ENCODE assay signal across 23 cellular contexts in the genomic region with DNA sequence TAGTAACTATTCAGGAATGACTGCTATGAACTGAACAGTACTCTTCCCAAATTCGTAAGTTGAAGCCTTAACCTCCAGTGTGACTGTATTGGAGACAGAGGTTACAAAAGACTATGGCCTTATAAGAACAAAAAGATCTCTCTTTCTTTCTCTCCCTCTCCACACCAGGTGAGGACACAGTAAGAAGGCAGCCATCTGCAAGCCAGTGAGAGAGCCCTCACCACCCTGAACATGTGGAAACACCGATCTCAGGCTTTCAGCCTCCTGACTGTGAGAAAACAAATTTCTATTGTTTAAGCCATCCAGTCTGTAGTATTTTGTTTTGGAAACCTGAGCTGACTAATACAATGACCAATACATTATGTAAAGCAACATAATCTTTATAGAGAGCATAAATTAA.
DNase-seq lines count a peak whose midpoint lies in the region; ATAC-seq, FAIRE-seq and TF ChIP-seq lines count a peak whose summit lies in the region.
"Had no signal": no experiment of that assay in that cellular context is flagged by ENCODE, and none has a peak within 500 bp of the region (broad histone marks: within the 10 kb centered on the region; RNA-seq: fewer than 3 reads in every experiment).

No MANE protein-coding gene starts in this region.

- no CpG with 5 or more reads among the region's 2 CpGs for WGBS in IMR-90 (ENCODE audit: extremely low coverage in 2 of 2, insufficient read length in 1 of 2), 2 experiments
- 80 to 100% methylated on average over 2 of the region's 2 CpGs for WGBS in testis, 2 donors

- H3K9me3 Mint-ChIP-seq in astrocyte (ENCODE audit: unreplicated experiment) (no peaks in the 10 kb centered on the region), neural progenitor cell (no peaks in the 10 kb centered on the region)

- no peaks in the 10 kb centered on the region for H3K4me1 ChIP-seq in IMR-90 (ENCODE audit: control insufficient read depth, insufficient read depth, low read length)
- no peaks in the 10 kb centered on the region for H3K4me1 ChIP-seq in astrocyte (ENCODE audit: insufficient read depth, low read length)
- H3K4me1 ChIP-seq in neural progenitor cell: no peaks in the 10 kb centered on the region
- H3K4me1 ChIP-seq in testis: no peaks in the 10 kb centered on the region

- TF ChIP-seq CTCF in IMR-90 (conservative IDR thresholded peaks at IDR 0.05; ENCODE audit: low read depth, low read length): no peak
- TF ChIP-seq CTCF in astrocyte (IDR thresholded peaks at IDR 0.05; ENCODE audit: insufficient read depth, low read depth, low read length): no peak
- TF ChIP-seq CTCF in neural progenitor cell (IDR thresholded peaks at IDR 0.05): no peak
- TF ChIP-seq CTCF in GM13976 (IDR thresholded peaks at IDR 0.05; ENCODE audit: borderline replicate concordance, control extremely low read depth, extremely low read depth, insufficient read depth, missing control alignments): no peak
- TF ChIP-seq CTCF in testis (IDR thresholded peaks at IDR 0.05): no peak

- H3K4me3 ChIP-seq in IMR-90 (ENCODE audit: insufficient read depth, low read depth, low read length): no peak overlapping the region
- H3K4me3 ChIP-seq in astrocyte (ENCODE audit: insufficient read depth, low read depth, low read length): no peak overlapping the region
- H3K4me3 ChIP-seq in neural progenitor cell: no peak overlapping the region
- H3K4me3 ChIP-seq in testis: no peak overlapping the region
- H3K4me3 ChIP-seq: GM12878, SK-N-MC had no signal

- H3K79me2 ChIP-seq in astrocyte (ENCODE audit: insufficient read depth, low read length) (no peaks in the 10 kb centered on the region), neural progenitor cell (ENCODE audit: low read depth) (no peaks in the 10 kb centered on the region)

- H3K36me3 ChIP-seq in IMR-90 (ENCODE audit: control insufficient read depth, insufficient read depth, low read length): no peaks in the 10 kb centered on the region
- no peaks in the 10 kb centered on the region for H3K36me3 ChIP-seq in astrocyte (ENCODE audit: insufficient read depth, low read length)
- no peaks in the 10 kb centered on the region for H3K36me3 ChIP-seq in neural progenitor cell
- H3K36me3 ChIP-seq in testis (ENCODE audit: low read depth, missing control alignments): no peaks in the 10 kb centered on the region

- in situ Hi-C loops in IMR-90 (cut with MboI; ENCODE audit: low sequenced_read_pairs): no loop called here
- in situ Hi-C loops in GM13976 (cut with MboI; ENCODE audit: low sequenced_read_pairs, unreplicated experiment): no loop called here

- H3K4me3 Mint-ChIP-seq in astrocyte (ENCODE audit: unreplicated experiment): no peak overlapping the region
- H3K4me3 Mint-ChIP-seq in neural progenitor cell: no peak overlapping the region

- H4K91ac ChIP-seq in IMR-90 (ENCODE audit: insufficient read depth, low read depth, low read length): no peak overlapping the region

- H3K4me1 Mint-ChIP-seq in astrocyte (ENCODE audit: low read depth, unreplicated experiment) (no peaks in the 10 kb centered on the region), neural progenitor cell (no peaks in the 10 kb centered on the region)

- no peak overlapping the region for H2BK20ac ChIP-seq in IMR-90 (ENCODE audit: low read depth, low read length)

- no peak overlapping the region for H2AK9ac ChIP-seq in IMR-90 (replicated peaks; ENCODE audit: low read depth, low read length, poor library complexity)

- H3K9me3 ChIP-seq in IMR-90 (ENCODE audit: control insufficient read depth, insufficient read depth, low read length) (no peaks in the 10 kb centered on the region), astrocyte (ENCODE audit: insufficient read depth, low read depth, low read length) (no peaks in the 10 kb centered on the region), neural progenitor cell (ENCODE audit: low read depth) (no peaks in the 10 kb centered on the region), testis (no peaks in the 10 kb centered on the region)

- no peak overlapping the region for H3K4ac ChIP-seq in IMR-90 (ENCODE audit: low read depth, low read length)

- dilution Hi-C loops in IMR-90 (cut with HindIII; ENCODE audit: low sequenced_read_pairs, unreplicated experiment): no loop called here

- no peak overlapping the region for H4K5ac ChIP-seq in IMR-90 (ENCODE audit: low read depth, low read length)

- POLR2A ChIA-PET in IMR-90 (lab: Charles Lee; ENCODE audit: unreplicated experiment): no interaction called here

- intact Hi-C loops in IMR-90 (cut with micrococcal nuclease) (no loop called here), testis (cut with DNase I; ENCODE audit: low total_unique reads) (no loop called here)

- no peak overlapping the region for H3K9ac ChIP-seq in IMR-90 (ENCODE audit: low read depth, low read length)
- no peak overlapping the region for H3K9ac ChIP-seq in astrocyte (ENCODE audit: low read length)
- no peak overlapping the region for H3K9ac ChIP-seq in neural progenitor cell

- DNase-seq in NCI-H510A (lab: John Stamatoyannopoulos, UW): peak; percentile 0
- no peak for DNase-seq in NCI-H510A treated with DMSO at 0.1 percent for 48 hours (lab: John Stamatoyannopoulos, UW)
- DNase-seq in IMR-90: no peak
- no peak for DNase-seq in astrocyte (ENCODE audit: low read depth)
- DNase-seq in neural progenitor cell (ENCODE audit: low spot score): peak; percentile 4
- DNase-seq in GM13976 (ENCODE audit: low spot score): no peak
- DNase-seq in left lobe of liver (ENCODE audit: low spot score): no peak
- no peak for DNase-seq in testis
- DNase-seq: 8988T; ACHN; GDM1; GOT3; NCI-H1092; NCI-H1436; NCI-H187 treated with DMSO at 0.1 percent for 48 hours; NCI-H82; NK-92 treated with Interleukin-12 subunit alpha and Interleukin-12 subunit beta, amount 100 ng/mL, for 24 hours; SIG-M5 had no signal

- H3K14ac ChIP-seq in IMR-90 (replicated peaks; ENCODE audit: low read depth, low read length): no peak overlapping the region

- no peak overlapping the region for H2BK120ac ChIP-seq in IMR-90 (ENCODE audit: low read depth, low read length)

- H3K18ac ChIP-seq in IMR-90 (ENCODE audit: low read depth, low read length): no peak overlapping the region

- H3K4me2 ChIP-seq in IMR-90 (ENCODE audit: low read depth, low read length) (no peak overlapping the region), astrocyte (ENCODE audit: low read length) (no peak overlapping the region), neural progenitor cell (no peak overlapping the region)

- no peaks in the 10 kb centered on the region for H4K20me1 ChIP-seq in IMR-90 (ENCODE audit: insufficient read depth, low read length)
- H4K20me1 ChIP-seq in astrocyte (ENCODE audit: insufficient read depth, low read length): no peaks in the 10 kb centered on the region
- no peaks in the 10 kb centered on the region for H4K20me1 ChIP-seq in neural progenitor cell (ENCODE audit: low read depth)

- H2AK5ac ChIP-seq in IMR-90 (ENCODE audit: low read depth, low read length): no peak overlapping the region

- H3K27me3 ChIP-seq in IMR-90 (ENCODE audit: control insufficient read depth, insufficient read depth, low read length) (no peaks in the 10 kb centered on the region), astrocyte (ENCODE audit: insufficient read depth, low read length) (no peaks in the 10 kb centered on the region), neural progenitor cell (no peaks in the 10 kb centered on the region), testis (no peaks in the 10 kb centered on the region)

- ATAC-seq in IMR-90 (ENCODE audit: low read depth) (no peak), left lobe of liver (no peak)
- ATAC-seq: GM12878, HCT116 had no signal

- H2BK5ac ChIP-seq in IMR-90 (ENCODE audit: low read depth, low read length, poor library complexity, severe bottlenecking): no peak overlapping the region

- no peak for FAIRE-seq in astrocyte (lab: Jason Lieb, UNC)
- FAIRE-seq: GM12878, RCC 7860 had no signal

- H3K27ac Mint-ChIP-seq in astrocyte (ENCODE audit: unreplicated experiment) (no peak overlapping the region), neural progenitor cell (no peak overlapping the region)

- H3K36me3 Mint-ChIP-seq in astrocyte (ENCODE audit: low read depth, unreplicated experiment) (no peaks in the 10 kb centered on the region), neural progenitor cell (no peaks in the 10 kb centered on the region)

- no peaks in the 10 kb centered on the region for H3F3A ChIP-seq in neural progenitor cell (ENCODE audit: low read depth)

- no peak for TF ChIP-seq RAD21 in IMR-90 (IDR thresholded peaks at IDR 0.05; ENCODE audit: low read length)

- CTCF ChIA-PET in IMR-90 (lab: Yijun Ruan, JAX): no interaction called here

- TF ChIP-seq POLR2A in IMR-90 (IDR thresholded peaks at IDR 0.05; ENCODE audit: low read depth, low read length): no peak
- no peak for TF ChIP-seq POLR2A in testis (IDR thresholded peaks at IDR 0.05)

- H2AFZ ChIP-seq in IMR-90 (replicated peaks; ENCODE audit: low read length, poor library complexity) (peak overlapping the region; percentile 40), astrocyte (ENCODE audit: low read depth, low read length) (peak overlapping the region; percentile 29), neural progenitor cell (replicated peaks) (peak overlapping the region; percentile 71)

- no peak overlapping the region for H4K8ac ChIP-seq in IMR-90 (ENCODE audit: low read depth in 2 of 2, low read length in 2 of 2)

- H2BK15ac ChIP-seq in IMR-90 (ENCODE audit: low read depth, low read length): no peak overlapping the region

- no peaks in the 10 kb centered on the region for H3K9me1 ChIP-seq in IMR-90 (ENCODE audit: insufficient read depth, low read length)

- no peak overlapping the region for H3K56ac ChIP-seq in IMR-90 (ENCODE audit: extremely low read depth, insufficient read depth, low read length)

- BruUV-seq in IMR-90 (replicated peaks; lab: Mats Ljungman, UMichigan): no TSS peak

- no peak overlapping the region for H3K23ac ChIP-seq in IMR-90 (ENCODE audit: low read depth, low read length)

- no peaks in the 10 kb centered on the region for H3K79me1 ChIP-seq in IMR-90 (ENCODE audit: low read depth in 1 of 2, low read length in 2 of 2)

- H3K27me3 Mint-ChIP-seq in astrocyte (ENCODE audit: low read depth, unreplicated experiment) (no peaks in the 10 kb centered on the region), neural progenitor cell (ENCODE audit: insufficient read depth, low read depth) (no peaks in the 10 kb centered on the region)

- H3K27ac ChIP-seq in IMR-90 (ENCODE audit: insufficient read depth, low read length) (no peak overlapping the region), astrocyte (ENCODE audit: low read depth, low read length) (no peak overlapping the region), neural progenitor cell (no peak overlapping the region), testis (no peak overlapping the region)
- H3K27ac ChIP-seq: HL-60, SK-N-MC had no signal

TF ChIP-seq in IMR-90, 13 proteins besides CTCF, POLR2A, EP300 and RAD21 (continues in another document):
- TF ChIP-seq BHLHE40 (IDR thresholded peaks at IDR 0.05; ENCODE audit: low read depth, low read length) (no peak), MAZ (IDR thresholded peaks at IDR 0.05; ENCODE audit: borderline replicate concordance, low read depth, low read length) (no peak)

Comparison
In these comparisons a context has a peak if more than half of its experiments do, and no peak if none do; other contexts are left out.
1. DNase-seq: peak in NCI-H510A (single experiment) and neural progenitor cell (single experiment); none in NCI-H510A treated with DMSO at 0.1 percent for 48 hours (single experiment), IMR-90 (single experiment), astrocyte (single experiment), GM13976 (single experiment), left lobe of liver (single experiment) and testis (single experiment).
2. Peak in every context shown above with its lines, with median percentiles within 50 percentile points of each other: H2AFZ ChIP-seq.